8 cellular contexts compared by ENCODE assay signal in the genomic region with DNA sequence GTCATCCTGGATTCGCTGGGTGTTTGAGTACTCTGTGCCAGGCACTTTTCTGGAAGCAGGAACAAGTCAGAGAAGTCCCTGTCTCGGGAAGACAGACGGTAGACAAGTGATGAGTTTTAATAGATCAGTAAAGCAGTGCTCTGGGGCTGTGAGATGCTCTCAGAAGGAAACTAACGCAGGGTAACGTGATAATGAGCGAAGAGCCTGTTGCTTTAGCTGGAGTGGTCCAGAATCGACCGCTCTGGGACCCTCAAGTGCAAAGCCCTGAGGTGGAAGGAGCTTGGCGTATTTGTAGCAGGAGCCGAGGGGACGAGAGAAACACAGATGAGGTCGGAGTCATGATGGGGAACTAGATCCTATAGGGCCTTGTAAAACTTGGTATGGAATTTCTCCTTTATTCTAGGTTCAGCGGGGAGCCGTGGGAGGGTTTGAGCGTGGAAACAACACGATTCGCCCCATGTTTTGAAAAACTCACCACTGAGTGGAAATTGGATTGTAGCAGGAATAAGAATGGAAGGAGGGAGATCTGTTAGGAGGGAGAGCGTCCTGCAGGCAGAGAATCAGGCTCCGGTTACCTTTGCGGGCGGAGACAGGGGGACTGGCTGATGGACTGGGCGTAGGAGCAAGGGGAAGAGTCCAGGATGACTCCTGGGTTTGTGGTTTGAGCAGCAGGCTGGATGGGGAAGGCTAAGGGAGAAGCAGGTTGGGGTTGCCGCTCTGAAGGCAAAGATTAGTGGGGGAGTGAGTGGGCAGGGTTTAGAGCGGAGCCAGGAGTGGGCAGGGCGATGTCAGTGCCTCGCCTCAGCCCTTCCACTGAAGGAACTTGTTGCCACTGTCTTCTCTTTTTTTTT. TPM values are rescaled to one million over a fixed set of nuclear protein-coding genes. Genes with fewer than 3 reads are reported as not detected.
A peak's percentile ranks its signal among the peaks of the same experiment; 100 is the strongest.
DNase-seq lines count a peak whose midpoint lies in the region; ATAC-seq and TF ChIP-seq lines count a peak whose summit lies in the region.

No MANE protein-coding gene starts in this region.

- peak overlapping the region; percentile 57 to 90 (median 74) for H3K4me3 ChIP-seq in mammary epithelial cell (replicated peaks in 1 of 3; ENCODE audit: insufficient read depth in 1 of 3, low read depth in 2 of 3, low read length in 3 of 3)
- H3K4me3 ChIP-seq in mucosa of rectum (ENCODE audit: low read length in 2 of 2), result peak overlapping the region; percentile 76 to 78

- peak overlapping the region; percentile 75 for H3K4me2 ChIP-seq in mammary epithelial cell (ENCODE audit: insufficient read depth, low read depth, low read length)

- H3K27ac ChIP-seq in mammary epithelial cell (ENCODE audit: insufficient read depth, low read depth, low read length) (peak overlapping the region; percentile 70), mucosa of rectum (ENCODE audit: low read depth in 2 of 2, low read length in 2 of 2) (peak overlapping the region; percentile 74 to 80)

- TF ChIP-seq CTCF in mammary epithelial cell (conservative IDR thresholded peaks at IDR 0.05 in 1 of 2, IDR thresholded peaks at IDR 0.05 in 1 of 2; ENCODE audit: extremely low read depth in 1 of 2, insufficient read depth in 1 of 2, low read depth in 1 of 2, low read length in 2 of 2) (no peak), GM10248 (IDR thresholded peaks at IDR 0.05; ENCODE audit: control extremely low read depth, extremely low read depth, low read depth, missing control alignments) (no peak)

- BruUV-seq in mammary epithelial cell (replicated peaks; lab: Mats Ljungman, UMichigan), result no TSS peak

- intact Hi-C loops in mammary epithelial cell (cut with micrococcal nuclease), result loop anchor here (2.0 kb wide), 1 partner anchor 30 kb away; no protein-coding TSS in a partner anchor

- dilution Hi-C loops in mammary epithelial cell (cut with HindIII; ENCODE audit: low sequenced_read_pairs), result no loop called here

- POLR2A ChIA-PET in GM10248 (lab: Yijun Ruan, JAX), result interaction anchor here (0.6 to 1.0 kb wide), 3 partner anchors 8 to 160 kb away, joined by 3 read pairs; no protein-coding TSS in a partner anchor

- H3K27me3 ChIP-seq in mammary epithelial cell (ENCODE audit: insufficient read depth, low read length) (no peaks in the 10 kb centered on the region), mucosa of rectum (ENCODE audit: control insufficient read depth in 2 of 2, insufficient read depth in 2 of 2, low read length in 2 of 2) (no peaks in the 10 kb centered on the region)

- H3K9me3 ChIP-seq in mammary epithelial cell (replicated peaks; ENCODE audit: insufficient read depth, low read length), result no peaks in the 10 kb centered on the region
- H3K9me3 ChIP-seq in mucosa of rectum (ENCODE audit: control insufficient read depth in 2 of 2, low read length in 2 of 2), result no peaks in the 10 kb centered on the region

- H4K20me1 ChIP-seq in mammary epithelial cell (ENCODE audit: insufficient read depth, low read length), result no peaks in the 10 kb centered on the region

- CTCF ChIA-PET in mammary epithelial cell (lab: Charles Lee; ENCODE audit: low non-redundant PET), result interaction anchor here (0.6 kb wide), 1 partner anchor 238 kb away, joined by 10 read pairs; no protein-coding TSS in a partner anchor
- CTCF ChIA-PET in GM10248 (lab: Yijun Ruan, JAX), result interaction anchor here (0.7 to 2.2 kb wide), 7 partner anchors 16 to 537 kb away, joined by 3 to 8 read pairs (median 4); no protein-coding TSS in a partner anchor

- no peak for ATAC-seq in GM18517 (IDR thresholded peaks at IDR 0.05; ENCODE audit: unreplicated experiment)

- in situ Hi-C loops in mammary epithelial cell (cut with MboI; ENCODE audit: low sequenced_read_pairs in 2 of 2), result no loop called here

- peak overlapping the region; percentile 77 for H2AFZ ChIP-seq in mammary epithelial cell (ENCODE audit: low read depth, low read length)

- peak overlapping the region; percentile 75 for H3K9ac ChIP-seq in mammary epithelial cell (ENCODE audit: insufficient read depth, low read length)
- peak overlapping the region; percentile 52 to 72 for H3K9ac ChIP-seq in mucosa of rectum (ENCODE audit: low read depth in 1 of 2, low read length in 2 of 2)

- peaks cover 47% of the 10 kb centered on the region for H3K79me2 ChIP-seq in mammary epithelial cell (ENCODE audit: insufficient read depth, low read length)

- peak; percentile 4 for DNase-seq in NCI-H2029 treated with DMSO at 0.1 percent for 48 hours (lab: John Stamatoyannopoulos, UW)
- no peak for DNase-seq in NCI-H2029 (lab: John Stamatoyannopoulos, UW)
- DNase-seq in MV-4-11 (lab: John Stamatoyannopoulos, UW), result peak; percentile 67
- DNase-seq in mammary epithelial cell, result peak; percentile 68
- no peak for DNase-seq in NCI-H774 (lab: John Stamatoyannopoulos, UW)
- DNase-seq in GM10248 (ENCODE audit: extremely low spot score), result no peak

- WGBS in mammary epithelial cell (ENCODE audit: low coverage, missing lambda C conversion rate), result 4% methylated on average over 22 of the region's 26 CpGs

- H3K4me1 ChIP-seq in mammary epithelial cell (ENCODE audit: insufficient read depth, low read length) (peaks cover 6% of the 10 kb centered on the region), mucosa of rectum (ENCODE audit: control insufficient read depth in 2 of 2, insufficient read depth in 2 of 2, low read length in 2 of 2) (peaks cover 14 to 17% of the 10 kb centered on the region in 2 donors)

- peaks cover 2% of the 10 kb centered on the region for H3K36me3 ChIP-seq in mammary epithelial cell (ENCODE audit: insufficient read depth, low read length)
- peaks cover 24 to 30% of the 10 kb centered on the region in 2 donors for H3K36me3 ChIP-seq in mucosa of rectum (ENCODE audit: control insufficient read depth in 2 of 2, insufficient read depth in 2 of 2, low read length in 2 of 2)

RNA-seq across cellular contexts. Expression of a gene that starts 0.8 kb away (rescaled TPM):
- total RNA-seq in mammary epithelial cell, result 10 to 100 TPM; 16.3 to 49.8 TPM
- 31.7 TPM for polyA plus RNA-seq in mammary epithelial cell
- polyA minus RNA-seq in mammary epithelial cell, result 20.7 TPM

RNA-seq across cellular contexts. Expression of a gene that starts 8.7 kb away (rescaled TPM):
- total RNA-seq in mammary epithelial cell, result 10 to 100 TPM; 53.8 to 65.5 TPM
- 33.4 TPM for polyA plus RNA-seq in mammary epithelial cell
- 11.7 TPM for polyA minus RNA-seq in mammary epithelial cell

RNA-seq across cellular contexts. Expression of a gene that starts 19.5 kb away (rescaled TPM):
- total RNA-seq in mammary epithelial cell, result 1 to 10 TPM in 1 of 2 donors, under 1 TPM in 1; 0.75 to 1.3 TPM
- polyA plus RNA-seq in mammary epithelial cell, result 0.24 TPM
- not detected for polyA minus RNA-seq in mammary epithelial cell

RNA-seq across cellular contexts. Expression of a gene that starts 33.8 kb away (rescaled TPM):
- not detected for total RNA-seq in mammary epithelial cell
- polyA plus RNA-seq in mammary epithelial cell, result 0.06 TPM
- polyA minus RNA-seq in mammary epithelial cell, result not detected

RNA-seq across cellular contexts. Expression of a gene that starts 47.8 kb away (rescaled TPM):
- total RNA-seq in mammary epithelial cell, result not detected
- polyA plus RNA-seq in mammary epithelial cell, result not detected
- polyA minus RNA-seq in mammary epithelial cell, result not detected

Comparison
In these comparisons a context has a peak if more than half of its experiments do, and no peak if none do; other contexts are left out.
1. DNase-seq: peak in NCI-H2029 treated with DMSO at 0.1 percent for 48 hours (single experiment), MV-4-11 (single experiment) and mammary epithelial cell (single experiment); none in NCI-H2029 (single experiment), NCI-H774 (single experiment) and GM10248 (single experiment).